ENCODE assay signal across 14 cellular contexts in genomic region chr11:76408171-76408965, GRCh38. TPM values are rescaled to one million over a fixed set of nuclear protein-coding genes. Genes with fewer than 3 reads are reported as not detected.
A peak's percentile ranks its signal among the peaks of the same experiment; 100 is the strongest.
DNase-seq lines count a peak whose midpoint lies in the region; ATAC-seq and TF ChIP-seq lines count a peak whose summit lies in the region.
"Had no signal": no experiment of that assay in that cellular context is flagged by ENCODE, and none has a peak within 500 bp of the region (broad histone marks: within the 10 kb centered on the region; RNA-seq: fewer than 3 reads in every experiment).

No MANE protein-coding gene starts in this region.

- H3K4me1 ChIP-seq in DOHH2 (ENCODE audit: control insufficient read depth, low read length): peaks cover 10% of the 10 kb centered on the region
- peaks cover 3% of the 10 kb centered on the region for H3K4me1 ChIP-seq in mesodermal cell (ENCODE audit: control insufficient read depth, insufficient read depth, low read length, poor library complexity, severe bottlenecking)
- H3K4me1 ChIP-seq in lower lobe of right lung: no peaks in the 10 kb centered on the region
- H3K4me1 ChIP-seq: tibial artery had no signal

- 65 to 74% methylated on average over 5 to 6 of the region's 7 CpGs for WGBS in mesodermal cell (ENCODE audit: insufficient coverage in 2 of 2), 2 experiments

- H3K36me3 ChIP-seq in DOHH2 (ENCODE audit: control insufficient read depth, low read length) (no peaks in the 10 kb centered on the region), mesodermal cell (ENCODE audit: control insufficient read depth, insufficient read depth, low read length) (no peaks in the 10 kb centered on the region), lower lobe of right lung (no peaks in the 10 kb centered on the region)
- H3K36me3 ChIP-seq: tibial artery had no signal

- H3F3A ChIP-seq in DOHH2 (ENCODE audit: control insufficient read depth, insufficient read depth): no peaks in the 10 kb centered on the region

- peak overlapping the region; percentile 34 for H3K4me2 ChIP-seq in DOHH2 (ENCODE audit: low read length)

- H3K4me3 ChIP-seq in DOHH2 (ENCODE audit: low read length) (no peak overlapping the region), mesodermal cell (ENCODE audit: extremely low read depth, insufficient read depth, low read length, poor library complexity, severe bottlenecking) (no peak overlapping the region), lower lobe of right lung (no peak overlapping the region)
- H3K4me3 ChIP-seq: skin epidermis, tibial artery had no signal

- no peak overlapping the region for H3K27ac ChIP-seq in DOHH2 (ENCODE audit: low read depth, low read length)
- peak overlapping the region; percentile 87 for H3K27ac ChIP-seq in VCaP
- peak overlapping the region; percentile 69 for H3K27ac ChIP-seq in mesodermal cell (ENCODE audit: low read depth, low read length, severe bottlenecking)
- no peak overlapping the region for H3K27ac ChIP-seq in lower lobe of right lung
- H3K27ac ChIP-seq: skin epidermis, tibial artery had no signal

- CTCF ChIA-PET in GM10248 (lab: Yijun Ruan, JAX): interaction anchor here (1.2 to 1.5 kb wide), 2 partner anchors 21 to 702 kb away, joined by 3 read pairs; no protein-coding TSS in a partner anchor

- H3K79me2 ChIP-seq in DOHH2 (ENCODE audit: control insufficient read depth, low read length): no peaks in the 10 kb centered on the region

- intact Hi-C loops in lower lobe of right lung (cut with DNase I): no loop called here

- no peak for TF ChIP-seq CTCF in DOHH2 (IDR thresholded peaks at IDR 0.05; ENCODE audit: low read depth, low read length, poor library complexity, severe bottlenecking)
- no peak for TF ChIP-seq CTCF in VCaP (conservative IDR thresholded peaks at IDR 0.05)
- TF ChIP-seq CTCF in GM10248 (IDR thresholded peaks at IDR 0.05; ENCODE audit: control extremely low read depth, extremely low read depth, low read depth, missing control alignments): no peak
- TF ChIP-seq CTCF in lower lobe of right lung (IDR thresholded peaks at IDR 0.05): no peak

- no peaks in the 10 kb centered on the region for H3K9me2 ChIP-seq in DOHH2 (replicated peaks; ENCODE audit: control insufficient read depth, low read length)

- no peaks in the 10 kb centered on the region for H3K9me3 ChIP-seq in DOHH2 (ENCODE audit: control insufficient read depth, insufficient read depth, low read length)
- no peaks in the 10 kb centered on the region for H3K9me3 ChIP-seq in mesodermal cell (ENCODE audit: control insufficient read depth, low read length)
- no peaks in the 10 kb centered on the region for H3K9me3 ChIP-seq in lower lobe of right lung
- H3K9me3 ChIP-seq: tibial artery had no signal

- no peak for ATAC-seq in HG02870 (IDR thresholded peaks at IDR 0.05; ENCODE audit: unreplicated experiment)
- ATAC-seq in lower lobe of right lung: no peak
- ATAC-seq: naive thymus-derived CD4-positive, alpha-beta T cell had no signal

- H4K20me1 ChIP-seq in DOHH2 (ENCODE audit: control insufficient read depth, insufficient read depth, low read depth, low read length): no peaks in the 10 kb centered on the region

- DNase-seq in NCI-H1092 treated with DMSO at 0.1 percent for 48 hours (lab: John Stamatoyannopoulos, UW): peak; percentile 95
- DNase-seq in GM10248 (ENCODE audit: extremely low spot score): no peak
- DNase-seq in CD1c-positive myeloid dendritic cell (ENCODE audit: extremely low spot score): no peak
- no peak for DNase-seq in lower lobe of right lung
- DNase-seq: activated naive CD4-positive, alpha-beta T cell treated with anti-CD3 and anti-CD28 coated beads, Interleukin-2, amount 50 U/mL, for 16 hours; HFFc6; immature natural killer cell; naive thymus-derived CD4-positive, alpha-beta T cell; tibial artery had no signal

- H3K27me3 ChIP-seq in DOHH2 (ENCODE audit: control insufficient read depth, low read length) (no peaks in the 10 kb centered on the region; the same call in 1 of the 2 replicates), lower lobe of right lung (ENCODE audit: low read depth) (no peaks in the 10 kb centered on the region)
- H3K27me3 ChIP-seq: tibial artery had no signal

- POLR2A ChIA-PET in GM10248 (lab: Yijun Ruan, JAX): no interaction called here

RNA-seq across cellular contexts. Expression of gene GVQW3, which starts 27.2 kb away (rescaled TPM):
- polyA plus RNA-seq in mesodermal cell (2013, experiment 1 of 2): 3.2 TPM
- 3.5 TPM for polyA plus RNA-seq in mesodermal cell (2013, experiment 2 of 2)
- total RNA-seq in lower lobe of right lung: 3.3 TPM

RNA-seq across cellular contexts. Expression of gene THAP12, which starts 27.4 kb away (rescaled TPM):
- 42.1 TPM for polyA plus RNA-seq in mesodermal cell (2013, experiment 1 of 2)
- 50.6 TPM for polyA plus RNA-seq in mesodermal cell (2013, experiment 2 of 2)
- total RNA-seq in lower lobe of right lung: 34.3 TPM

RNA-seq across cellular contexts. Expression of gene EMSY, which starts 36.5 kb away (rescaled TPM):
- 34.1 TPM for polyA plus RNA-seq in mesodermal cell (2013, experiment 1 of 2)
- polyA plus RNA-seq in mesodermal cell (2013, experiment 2 of 2): 30.5 TPM
- total RNA-seq in lower lobe of right lung: 21.1 TPM

Comparison
In these comparisons a context has a peak if more than half of its experiments do, and no peak if none do; other contexts are left out.
1. H3K27ac ChIP-seq: peak in VCaP (single experiment) and mesodermal cell (single experiment); none in DOHH2 (single experiment) and lower lobe of right lung (single experiment).